8 cellular contexts compared by ENCODE assay signal in the genomic region with DNA sequence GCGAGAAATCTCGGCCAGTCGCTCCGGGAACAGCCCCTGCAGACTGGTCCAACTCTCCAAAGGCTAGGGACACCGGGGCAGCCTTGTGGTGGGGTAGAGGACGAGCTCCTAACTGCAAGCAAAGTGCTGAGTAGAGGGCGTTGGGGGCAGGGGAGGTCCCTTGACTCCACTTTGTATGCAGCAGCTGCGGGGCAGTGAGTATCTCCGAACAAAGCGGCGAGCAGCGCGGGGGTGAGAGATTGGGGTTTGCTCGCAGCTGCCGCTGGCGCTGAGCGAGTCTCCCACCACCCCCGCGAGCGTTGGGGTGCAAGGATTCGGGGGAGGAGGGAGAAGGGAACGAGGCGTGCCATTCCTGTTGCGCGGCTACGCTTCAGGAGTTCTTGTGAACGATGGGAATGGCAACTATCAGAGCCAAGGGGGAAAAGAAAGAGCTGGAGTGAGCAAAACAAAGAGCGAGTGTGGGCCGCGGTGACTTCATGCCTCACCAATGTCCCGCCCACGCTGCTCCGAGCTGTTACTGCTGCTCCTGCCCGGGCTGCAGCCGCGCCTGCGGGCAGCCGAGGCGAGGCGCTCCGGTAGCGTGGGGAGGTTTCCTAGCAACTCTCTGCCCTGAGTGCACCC. TPM values are rescaled to one million over a fixed set of nuclear protein-coding genes. Genes with fewer than 3 reads are reported as not detected.
DNase-seq lines count a peak whose midpoint lies in the region; ATAC-seq and TF ChIP-seq lines count a peak whose summit lies in the region.

No MANE protein-coding gene starts in this region.

- peak overlapping the region; percentile 92 for H3K27ac Mint-ChIP-seq in WTC11

- no peaks in the 10 kb centered on the region for H3K36me3 Mint-ChIP-seq in WTC11

- H3K4me1 Mint-ChIP-seq in WTC11: peaks cover 15% of the 10 kb centered on the region

- H3K9me3 ChIP-seq in ectodermal cell (ENCODE audit: control insufficient read depth, low read length): no peaks in the 10 kb centered on the region

- 0 to 1% methylated on average over 42 of the region's 42 CpGs for WGBS in ectodermal cell, 2 experiments

- peak; percentile 82 for DNase-seq in activated effector memory CD4-positive, alpha-beta T cell treated with anti-CD3 and anti-CD28 coated beads, Interleukin-2, amount 50 U/mL, for 16 hours
- DNase-seq in activated effector memory CD4-positive, alpha-beta T cell treated with Interleukin-2 at 50 U/mL for 16 hours: no peak
- DNase-seq in NCI-H1417 (lab: John Stamatoyannopoulos, UW): peak; percentile 62 to 93 (median 91)
- DNase-seq in WTC11 (ENCODE audit: low spot score): peak; percentile 64
- DNase-seq in lung microvascular endothelial cell (ENCODE audit: low read depth in 2 of 2): peak; percentile 73 to 82
- peak; percentile 22 to 79 (median 38) for DNase-seq in stimulated activated CD4-positive, alpha-beta T cell treated with anti-CD3 and anti-CD28 coated beads, TNF-alpha, amount 100 ng/mL, for 24 hours (ENCODE audit: low read depth in 3 of 3)

- peak overlapping the region; percentile 99 for H3K27ac ChIP-seq in ectodermal cell (ENCODE audit: insufficient read depth, low read depth, low read length, poor library complexity, severe bottlenecking)

- peaks cover 5% of the 10 kb centered on the region for H3K27me3 ChIP-seq in ectodermal cell (ENCODE audit: control insufficient read depth, insufficient read depth, low read length, poor library complexity, severe bottlenecking)

- CTCF ChIA-PET in WTC11 (lab: Charles Lee): interaction anchor here (0.6 to 2.7 kb wide), 17 partner anchors 11 to 621 kb away, joined by 3 to 12 read pairs (median 4); partner anchors contain the start of genes POLR1F and TMEM196

- ATAC-seq in HG02642 (IDR thresholded peaks at IDR 0.05; ENCODE audit: poor library complexity, unreplicated experiment) (peak; percentile 62), WTC11 (peak; percentile 73)

- H3K9me3 Mint-ChIP-seq in WTC11: no peaks in the 10 kb centered on the region

- no peaks in the 10 kb centered on the region for H3K36me3 ChIP-seq in ectodermal cell (ENCODE audit: control insufficient read depth, insufficient read depth, low read length)

- peak overlapping the region; percentile 93 for H3K4me3 Mint-ChIP-seq in WTC11

- peaks cover 20% of the 10 kb centered on the region for H3K27me3 Mint-ChIP-seq in WTC11 (ENCODE audit: low read depth)

- H3K4me3 ChIP-seq in ectodermal cell (ENCODE audit: insufficient read depth, low read depth, low read length): peak overlapping the region; percentile 80

- H3K4me1 ChIP-seq in ectodermal cell (ENCODE audit: control insufficient read depth, insufficient read depth, low read length): no peaks in the 10 kb centered on the region

- POLR2A ChIA-PET in WTC11 (lab: Charles Lee): interaction anchor here (0.6 to 1.4 kb wide), 5 partner anchors 22 to 493 kb away, joined by 3 to 10 read pairs (median 3); partner anchors contain the start of gene MACC1

- no peak for TF ChIP-seq CTCF in WTC11 (IDR thresholded peaks at IDR 0.05)

TF ChIP-seq in WTC11, 78 proteins besides CTCF, POLR2A, EP300 and RAD21:
- TF ChIP-seq FOXP1 (CRISPR knock-in tag; IDR thresholded peaks at IDR 0.05; ENCODE audit: borderline replicate concordance) (peak; percentile 13; the same call in 1 of the 2 replicates), PRRX2 (CRISPR knock-in tag; IDR thresholded peaks at IDR 0.05) (no peak), ELF4 (CRISPR knock-in tag; IDR thresholded peaks at IDR 0.05; ENCODE audit: low read depth) (no peak), NFE2L1 (CRISPR knock-in tag; IDR thresholded peaks at IDR 0.05) (0 out of 2 replicates have a peak, but pooled peaks have one; percentile 19), SP1 (CRISPR knock-in tag; conservative IDR thresholded peaks at IDR 0.05) (0 out of 2 replicates have a peak, but pooled peaks have one; percentile 4), NR3C1 (CRISPR knock-in tag; conservative IDR thresholded peaks at IDR 0.05; ENCODE audit: low read depth) (peak; percentile 73; the same call in 1 of the 2 replicates), MYBL2 (CRISPR knock-in tag; IDR thresholded peaks at IDR 0.05) (0 out of 2 replicates have a peak, but pooled peaks have one; percentile 20), CBFB (CRISPR knock-in tag; IDR thresholded peaks at IDR 0.05; ENCODE audit: low read depth) (0 out of 2 replicates have a peak, but pooled peaks have one; percentile 7), RORB (CRISPR knock-in tag; IDR thresholded peaks at IDR 0.05) (no peak), MXD4 (CRISPR knock-in tag; IDR thresholded peaks at IDR 0.05; ENCODE audit: borderline replicate concordance) (no peak)

RNA-seq across cellular contexts. Expression of gene ITGB8, which starts 0.4 kb away (rescaled TPM):
- 1.8 to 2.2 TPM (median 1.9 TPM) in 3 replicates for total RNA-seq in WTC11 (2021)
- 5.7 TPM for polyA plus RNA-seq in ectodermal cell (2013, experiment 1 of 4)
- 6.1 TPM for polyA plus RNA-seq in ectodermal cell (2013, experiment 2 of 4)
- polyA plus RNA-seq in ectodermal cell (2013, experiment 3 of 4): 5.8 TPM
- 7.6 TPM for polyA plus RNA-seq in ectodermal cell (2013, experiment 4 of 4)
- total RNA-seq in lung microvascular endothelial cell: 2.6 and 31.2 TPM in 2 replicates
